Comparison of ENCODE assay signal across 8 cellular contexts in the genomic region with DNA sequence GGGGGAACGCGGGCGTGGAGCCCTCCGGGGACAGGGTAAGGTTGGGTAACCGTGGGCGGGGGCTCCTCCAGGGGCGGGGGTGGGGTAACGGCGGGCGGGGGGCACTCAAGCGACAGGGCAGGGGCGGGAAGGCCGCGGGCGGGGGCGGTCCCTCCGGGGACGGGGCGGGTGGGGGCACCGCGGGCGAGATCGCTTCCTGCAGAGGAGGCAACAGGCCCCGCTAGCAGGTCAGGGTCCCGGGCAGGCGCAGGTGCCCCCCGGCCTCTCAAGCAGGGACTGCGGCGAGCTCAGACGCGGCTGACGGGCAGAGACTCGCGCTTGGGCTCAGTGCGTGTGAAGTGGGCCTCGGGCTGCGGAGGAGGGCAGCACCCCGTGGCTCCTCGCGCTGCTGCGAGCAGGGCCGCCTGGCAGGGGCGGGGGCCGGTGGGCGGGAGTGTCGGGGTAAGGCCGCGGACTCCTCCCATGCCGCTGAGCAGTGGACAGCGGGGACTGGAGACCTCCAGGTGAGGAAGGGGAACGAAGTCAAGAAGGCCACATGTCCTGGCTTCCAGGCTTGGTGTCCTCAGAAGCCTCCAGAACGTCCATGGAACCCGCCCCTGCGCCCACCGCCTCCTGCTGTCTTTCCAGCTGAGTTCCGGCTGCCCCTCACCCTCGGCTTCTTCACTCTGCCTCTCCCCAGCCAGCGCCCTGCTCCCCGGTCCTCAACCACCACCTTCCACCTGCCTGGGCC. TPM values are rescaled to one million over a fixed set of nuclear protein-coding genes. Genes with fewer than 3 reads are reported as not detected.
DNase-seq lines count a peak whose midpoint lies in the region; ATAC-seq and TF ChIP-seq lines count a peak whose summit lies in the region.

No MANE protein-coding gene starts in this region.

- DNase-seq in ELR (ENCODE audit: low read depth) (peak; percentile 75), NCI-H345 treated with DMSO at 0.1 percent for 48 hours (lab: John Stamatoyannopoulos, UW; ENCODE audit: unreplicated experiment) (peak; percentile 62), mesothelial cell of epicardium (ENCODE audit: low spot score in 2 of 2, unreplicated experiment in 2 of 2) (peak in 1 of 2 experiments; percentile 62), GOT3 (lab: John Stamatoyannopoulos, UW) (no peak)
- peak; percentile 71 to 73 for DNase-seq in activated CD4-positive, alpha-beta T cell treated with anti-CD3 and anti-CD28 coated beads, Interleukin-2, amount 50 U/mL, for 4 hours
- peak; percentile 56 to 59 for DNase-seq in stimulated activated CD8-positive, alpha-beta memory T cell treated with anti-CD3 and anti-CD28 coated beads, Interleukin-2, amount 100 ng/mL, for 48 hours (ENCODE audit: low read depth in 2 of 2)

- no peaks in the 10 kb centered on the region for H3K4me1 ChIP-seq in endocrine pancreas (ENCODE audit: control insufficient read depth, insufficient read depth, low read length)

- peak overlapping the region; percentile 79 for H3K4me3 Mint-ChIP-seq in mesothelial cell of epicardium

- H3K9me3 ChIP-seq in endocrine pancreas (ENCODE audit: control insufficient read depth, low read length), result no peaks in the 10 kb centered on the region

- H3K27me3 ChIP-seq in endocrine pancreas (ENCODE audit: control insufficient read depth, insufficient read depth, low read length), result no peaks in the 10 kb centered on the region

- H3K9ac ChIP-seq in endocrine pancreas (ENCODE audit: control insufficient read depth, insufficient read depth, low read length), result peak overlapping the region; percentile 79

- H3K36me3 ChIP-seq in endocrine pancreas (ENCODE audit: control insufficient read depth, insufficient read depth, low read length), result no peaks in the 10 kb centered on the region

- peaks cover 9% of the 10 kb centered on the region for H3K27me3 Mint-ChIP-seq in mesothelial cell of epicardium (ENCODE audit: low read depth)

- H3K4me1 Mint-ChIP-seq in mesothelial cell of epicardium, result peaks cover 38% of the 10 kb centered on the region

- no peak overlapping the region for H3K4me3 ChIP-seq in endocrine pancreas (ENCODE audit: control insufficient read depth, insufficient read depth, low read length)

- TF ChIP-seq CTCF in mesothelial cell of epicardium (IDR thresholded peaks at IDR 0.05; ENCODE audit: unreplicated experiment), result no peak

- H3K9me3 Mint-ChIP-seq in mesothelial cell of epicardium, result no peaks in the 10 kb centered on the region

- no peaks in the 10 kb centered on the region for H3K36me3 Mint-ChIP-seq in mesothelial cell of epicardium

- H3K27ac Mint-ChIP-seq in mesothelial cell of epicardium, result peak overlapping the region; percentile 94

- ATAC-seq in HG02588 (IDR thresholded peaks at IDR 0.05; ENCODE audit: unreplicated experiment), result peak; percentile 20

RNA-seq across cellular contexts. Expression of a gene that starts 0.6 kb away (rescaled TPM):
- 272 to 289 TPM (median 283 TPM) in 3 replicates for total RNA-seq in mesothelial cell of epicardium

RNA-seq across cellular contexts. Expression of a gene that starts 23.5 kb away (rescaled TPM):
- total RNA-seq in mesothelial cell of epicardium, result 1.6 to 2.7 TPM (median 1.9 TPM) in 3 replicates

RNA-seq across cellular contexts. Expression of a gene that starts 27.6 kb away (rescaled TPM):
- total RNA-seq in mesothelial cell of epicardium, result 2.1 to 2.8 TPM (median 2.5 TPM) in 3 replicates
